ENCODE assay signal across 8 cellular contexts in genomic region chr11:18731949-18732821, GRCh38. TPM values are rescaled to one million over a fixed set of nuclear protein-coding genes. Genes with fewer than 3 reads are reported as not detected.
DNase-seq lines count a peak whose midpoint lies in the region; ATAC-seq, FAIRE-seq and TF ChIP-seq lines count a peak whose summit lies in the region.

No MANE protein-coding gene starts in this region.

- H3K79me2 ChIP-seq in HepG2 (ENCODE audit: insufficient read depth, low read length): no peaks in the 10 kb centered on the region

- H3K4me2 ChIP-seq in HepG2 (ENCODE audit: low read depth, low read length): no peak overlapping the region

- H3K27ac Mint-ChIP-seq in CD4-positive, CD25-positive, alpha-beta regulatory T cell: peak overlapping the region in 2 of 3 donors; percentile 30 to 32
- H3K27ac Mint-ChIP-seq in central memory CD8-positive, alpha-beta T cell (ENCODE audit: low read depth): no peak overlapping the region

- H3K27me3 Mint-ChIP-seq in CD4-positive, CD25-positive, alpha-beta regulatory T cell: peaks cover 4% of the 10 kb centered on the region
- peaks cover 17% of the 10 kb centered on the region for H3K27me3 Mint-ChIP-seq in central memory CD8-positive, alpha-beta T cell

- no peak for TF ChIP-seq EP300 in HepG2 (IDR thresholded peaks at IDR 0.05; ENCODE audit: low read depth in 2 of 2, low read length in 2 of 2)
- TF ChIP-seq EP300 in HepG2 (CRISPR knock-in tag; IDR thresholded peaks at IDR 0.05; ENCODE audit: borderline replicate concordance): no peak

- intact Hi-C loops in HepG2 (cut with micrococcal nuclease; ENCODE audit: unreplicated experiment): loop anchor here (1.0 to 5.0 kb wide), 2 partner anchors 65 to 192 kb away; no protein-coding TSS in a partner anchor

- in situ Hi-C loops in HepG2 (cut with HindIII; ENCODE audit: extremely low pct_ligation_motif_present, low pct_unique_long_range_greater_than_20kb): loop anchor here (10.0 kb wide), 2 partner anchors 187 to 617 kb away; no protein-coding TSS in a partner anchor

- TF ChIP-seq RAD21 in HepG2 (CRISPR knock-in tag; IDR thresholded peaks at IDR 0.05): no peak

- H3K27me3 ChIP-seq in CD4-positive, CD25-positive, alpha-beta regulatory T cell (ENCODE audit: control insufficient read depth, insufficient read depth, low read length): no peaks in the 10 kb centered on the region
- peaks cover 6 to 48% of the 10 kb centered on the region in 2 experiments; a peak in 3 of 5 replicates for H3K27me3 ChIP-seq in HepG2 (ENCODE audit: control insufficient read depth in 1 of 2, insufficient read depth in 2 of 2, low read length in 2 of 2)

- TF ChIP-seq CTCF in HepG2 (CRISPR knock-in tag; IDR thresholded peaks at IDR 0.05): peak; percentile 83

- peak; percentile 45 to 61 (median 55) for DNase-seq in CD4-positive, CD25-positive, alpha-beta regulatory T cell
- peak; percentile 37 for DNase-seq in M059J (ENCODE audit: low read depth)
- DNase-seq in central memory CD8-positive, alpha-beta T cell (ENCODE audit: low spot score in 2 of 2): peak; percentile 52 to 57
- DNase-seq in HepG2 (ENCODE audit: low spot score): no peak
- DNase-seq in stimulated activated CD8-positive, alpha-beta memory T cell treated with anti-CD3 and anti-CD28 coated beads, Interleukin-12 subunit alpha, Interleukin-12 subunit beta, amount 100 ng/mL, for 1 hour (ENCODE audit: low read depth): peak; percentile 49

- peak; percentile 72 for ATAC-seq in CD4-positive, CD25-positive, alpha-beta regulatory T cell (ENCODE audit: low read depth in 2 of 2)
- peak; percentile 63 for ATAC-seq in GM19023 (IDR thresholded peaks at IDR 0.05; ENCODE audit: unreplicated experiment)
- ATAC-seq in activated CD4-positive, CD25-positive, alpha-beta regulatory T cell treated with anti-CD3 and anti-CD28 coated beads, Interleukin-2, amount 50 U/mL, for 24 hours: peak; percentile 62 to 66
- ATAC-seq in central memory CD8-positive, alpha-beta T cell (replicated peaks; ENCODE audit: extremely low read depth, poor library complexity, severe bottlenecking): peak; percentile 49
- ATAC-seq in HepG2: peak; percentile 64
- ATAC-seq in GM18870 (IDR thresholded peaks at IDR 0.05; ENCODE audit: unreplicated experiment): no peak

- H3K4me1 ChIP-seq in CD4-positive, CD25-positive, alpha-beta regulatory T cell (ENCODE audit: control insufficient read depth, insufficient read depth, low read length, poor library complexity, severe bottlenecking): no peaks in the 10 kb centered on the region
- no peaks in the 10 kb centered on the region for H3K4me1 ChIP-seq in HepG2 (ENCODE audit: insufficient read depth, low read length)

- POLR2A ChIA-PET in HepG2 (lab: Yijun Ruan, JAX): no interaction called here

- H3K4me3 Mint-ChIP-seq in CD4-positive, CD25-positive, alpha-beta regulatory T cell: no peak overlapping the region
- no peak overlapping the region for H3K4me3 Mint-ChIP-seq in central memory CD8-positive, alpha-beta T cell

- no peaks in the 10 kb centered on the region for H3K36me3 Mint-ChIP-seq in CD4-positive, CD25-positive, alpha-beta regulatory T cell
- H3K36me3 Mint-ChIP-seq in central memory CD8-positive, alpha-beta T cell (ENCODE audit: insufficient read depth): no peaks in the 10 kb centered on the region

- CTCF ChIA-PET in HepG2 (lab: Yijun Ruan, JAX; ENCODE audit: low intra/inter-chr PET ratio, low total read pairs): interaction anchor here (0.6 to 2.0 kb wide), 3 partner anchors 10 to 616 kb away, joined by 3 to 9 read pairs (median 3); no protein-coding TSS in a partner anchor

- H3K36me3 ChIP-seq in CD4-positive, CD25-positive, alpha-beta regulatory T cell (ENCODE audit: control insufficient read depth, insufficient read depth, low read length): no peaks in the 10 kb centered on the region
- H3K36me3 ChIP-seq in HepG2 (replicated peaks in 1 of 2; ENCODE audit: control insufficient read depth in 1 of 2, insufficient read depth in 2 of 2, low read length in 2 of 2): no peaks in the 10 kb centered on the region

- H3K9me3 ChIP-seq in CD4-positive, CD25-positive, alpha-beta regulatory T cell (ENCODE audit: control insufficient read depth in 2 of 2, low read length in 2 of 2): no peaks in the 10 kb centered on the region
- no peaks in the 10 kb centered on the region for H3K9me3 ChIP-seq in HepG2 (ENCODE audit: low read length)

- H3K9me3 Mint-ChIP-seq in CD4-positive, CD25-positive, alpha-beta regulatory T cell: no peaks in the 10 kb centered on the region
- no peaks in the 10 kb centered on the region for H3K9me3 Mint-ChIP-seq in central memory CD8-positive, alpha-beta T cell

- no peak for TF ChIP-seq POLR2A in HepG2 (IDR thresholded peaks at IDR 0.05; ENCODE audit: insufficient read depth in 1 of 2, low read depth in 2 of 2, low read length in 2 of 2)

- H3K9ac ChIP-seq in HepG2 (ENCODE audit: insufficient read depth, low read depth, low read length): no peak overlapping the region

- WGBS in HepG2 (ENCODE audit: low lambda C conversion rate): 27% methylated on average over 11 of the region's 11 CpGs

- H4K20me1 ChIP-seq in HepG2 (ENCODE audit: insufficient read depth, low read length): no peaks in the 10 kb centered on the region

- H2AFZ ChIP-seq in HepG2 (ENCODE audit: low read length): no peak overlapping the region

- FAIRE-seq in HepG2 (lab: Jason Lieb, UNC): peak; percentile 71

- no peak overlapping the region for H3K27ac ChIP-seq in CD4-positive, CD25-positive, alpha-beta regulatory T cell (ENCODE audit: insufficient read depth, low read length, poor library complexity, severe bottlenecking)
- H3K27ac ChIP-seq in HepG2 (ENCODE audit: extremely low read length, insufficient read depth, low read length): no peak overlapping the region

- H3K4me1 Mint-ChIP-seq in CD4-positive, CD25-positive, alpha-beta regulatory T cell: peaks cover 0 to 13% (median 4%) of the 10 kb centered on the region in 4 donors
- peaks cover 11% of the 10 kb centered on the region for H3K4me1 Mint-ChIP-seq in central memory CD8-positive, alpha-beta T cell

- no peak overlapping the region for H3K4me3 ChIP-seq in CD4-positive, CD25-positive, alpha-beta regulatory T cell (ENCODE audit: low read depth, low read length)
- H3K4me3 ChIP-seq in HepG2 (replicated peaks in 1 of 3; ENCODE audit: insufficient read depth in 1 of 3, low read depth in 2 of 3, low read length in 3 of 3): no peak overlapping the region

- BruUV-seq in HepG2 (replicated peaks; lab: Mats Ljungman, UMichigan): no TSS peak

RNA-seq across cellular contexts. Expression of gene IGSF22, which starts 6.2 kb away (rescaled TPM):
- 2.1 TPM for total RNA-seq in CD4-positive, CD25-positive, alpha-beta regulatory T cell
- polyA plus RNA-seq in CD4-positive, CD25-positive, alpha-beta regulatory T cell: 1 to 10 TPM; 2.4 to 6.2 (median 3.4) TPM
- total RNA-seq in M059J (2014; rRNA removed; shearing (Covaris generic)): not detected in 2 replicates
- not detected in 2 replicates for total RNA-seq in HepG2 (2016; rRNA removed; fragmentation: Illumina TruSeq; extraction: Trizol)
- total RNA-seq in HepG2 (2016; cell fraction: cytosol; rRNA removed; fragmentation: Illumina TruSeq; extraction: Trizol; ENCODE audit: low read depth): not detected in 2 replicates
- not detected in 2 replicates for total RNA-seq in HepG2 (2016; cell fraction: insoluble cytoplasmic fraction; rRNA removed; fragmentation: Illumina TruSeq; extraction: Trizol)
- total RNA-seq in HepG2 (2016; cell fraction: membrane; rRNA removed; fragmentation: Illumina TruSeq; extraction: Trizol): not detected in 2 replicates
- total RNA-seq in HepG2 (2016; cell fraction: nucleus; rRNA removed; fragmentation: Illumina TruSeq; extraction: Trizol): not detected in 2 replicates
- not detected in 2 replicates for polyA plus RNA-seq in HepG2 (2011; rRNA removed)
- not detected in 2 replicates for polyA plus RNA-seq in HepG2 (2011; cell fraction: cytosol; rRNA removed)
- not detected in 2 replicates for polyA plus RNA-seq in HepG2 (2011; cell fraction: nucleus; rRNA removed)
- not detected in 2 replicates for polyA plus RNA-seq in HepG2 (2012)
- polyA plus RNA-seq in HepG2 (2016; cell fraction: cytosol; fragmentation: Illumina TruSeq; extraction: Trizol; ENCODE audit: low read depth): not detected in 2 replicates
- not detected in 2 replicates for polyA plus RNA-seq in HepG2 (2016; cell fraction: insoluble cytoplasmic fraction; fragmentation: Illumina TruSeq; extraction: Trizol; ENCODE audit: low read depth)
- polyA plus RNA-seq in HepG2 (2016; cell fraction: membrane; fragmentation: Illumina TruSeq; extraction: Trizol; ENCODE audit: low read depth): not detected in 2 replicates
- polyA plus RNA-seq in HepG2 (2016; cell fraction: nucleus; fragmentation: Illumina TruSeq; extraction: Trizol; ENCODE audit: insufficient read depth, low read depth): not detected in 2 replicates
- polyA minus RNA-seq in HepG2 (2011; rRNA and poly(A)+ RNA removed; ENCODE audit: low replicate concordance): not detected in 2 replicates
- not detected in 2 replicates for polyA minus RNA-seq in HepG2 (2011; cell fraction: cytosol; rRNA and poly(A)+ RNA removed)
- not detected in 2 replicates for polyA minus RNA-seq in HepG2 (2011; cell fraction: nucleus; rRNA and poly(A)+ RNA removed)

RNA-seq across cellular contexts. Expression of gene TMEM86A, which starts 33.6 kb away (rescaled TPM):
- total RNA-seq in CD4-positive, CD25-positive, alpha-beta regulatory T cell: 4.8 TPM
- polyA plus RNA-seq in CD4-positive, CD25-positive, alpha-beta regulatory T cell: 1 to 10 TPM in 3 of 4 donors, under 1 TPM in 1; 1.00 to 2.2 (median 1.2) TPM
- total RNA-seq in M059J (2014; rRNA removed; shearing (Covaris generic)): 0.94 and 1.1 TPM in 2 replicates
- total RNA-seq in HepG2 (2016; rRNA removed; fragmentation: Illumina TruSeq; extraction: Trizol): 0.07 TPM in 1 of 2 replicates, not detected in the other
- total RNA-seq in HepG2 (2016; cell fraction: cytosol; rRNA removed; fragmentation: Illumina TruSeq; extraction: Trizol; ENCODE audit: low read depth): not detected in 2 replicates
- 0.28 TPM in 1 of 2 replicates, not detected in the other for total RNA-seq in HepG2 (2016; cell fraction: insoluble cytoplasmic fraction; rRNA removed; fragmentation: Illumina TruSeq; extraction: Trizol)
- total RNA-seq in HepG2 (2016; cell fraction: membrane; rRNA removed; fragmentation: Illumina TruSeq; extraction: Trizol): not detected in 2 replicates
- 0.16 and 0.47 TPM in 2 replicates for total RNA-seq in HepG2 (2016; cell fraction: nucleus; rRNA removed; fragmentation: Illumina TruSeq; extraction: Trizol)
- polyA plus RNA-seq in HepG2 (2011; rRNA removed): 0.03 and 0.04 TPM in 2 replicates
- 0.03 and 0.06 TPM in 2 replicates for polyA plus RNA-seq in HepG2 (2011; cell fraction: cytosol; rRNA removed)
- 0.10 and 0.32 TPM in 2 replicates for polyA plus RNA-seq in HepG2 (2011; cell fraction: nucleus; rRNA removed)
- polyA plus RNA-seq in HepG2 (2012): 0.04 TPM in 1 of 2 replicates, not detected in the other
- not detected in 2 replicates for polyA plus RNA-seq in HepG2 (2016; cell fraction: cytosol; fragmentation: Illumina TruSeq; extraction: Trizol; ENCODE audit: low read depth)
- not detected in 2 replicates for polyA plus RNA-seq in HepG2 (2016; cell fraction: insoluble cytoplasmic fraction; fragmentation: Illumina TruSeq; extraction: Trizol; ENCODE audit: low read depth)
- polyA plus RNA-seq in HepG2 (2016; cell fraction: membrane; fragmentation: Illumina TruSeq; extraction: Trizol; ENCODE audit: low read depth): not detected in 2 replicates
- 0.16 TPM in 1 of 2 replicates, not detected in the other for polyA plus RNA-seq in HepG2 (2016; cell fraction: nucleus; fragmentation: Illumina TruSeq; extraction: Trizol; ENCODE audit: insufficient read depth, low read depth)
- 0.54 and 1.2 TPM in 2 replicates for polyA minus RNA-seq in HepG2 (2011; rRNA and poly(A)+ RNA removed; ENCODE audit: low replicate concordance)
- not detected in 2 replicates for polyA minus RNA-seq in HepG2 (2011; cell fraction: cytosol; rRNA and poly(A)+ RNA removed)
- 0.12 and 0.26 TPM in 2 replicates for polyA minus RNA-seq in HepG2 (2011; cell fraction: nucleus; rRNA and poly(A)+ RNA removed)

RNA-seq across cellular contexts. Expression of gene PTPN5, which starts 59.4 kb away (rescaled TPM):
- total RNA-seq in CD4-positive, CD25-positive, alpha-beta regulatory T cell: not detected
- not detected for polyA plus RNA-seq in CD4-positive, CD25-positive, alpha-beta regulatory T cell
- not detected in 2 replicates for total RNA-seq in M059J (2014; rRNA removed; shearing (Covaris generic))
- total RNA-seq in HepG2 (2016; rRNA removed; fragmentation: Illumina TruSeq; extraction: Trizol): not detected in 2 replicates
- not detected in 2 replicates for total RNA-seq in HepG2 (2016; cell fraction: cytosol; rRNA removed; fragmentation: Illumina TruSeq; extraction: Trizol; ENCODE audit: low read depth)
- total RNA-seq in HepG2 (2016; cell fraction: insoluble cytoplasmic fraction; rRNA removed; fragmentation: Illumina TruSeq; extraction: Trizol): not detected in 2 replicates
- total RNA-seq in HepG2 (2016; cell fraction: membrane; rRNA removed; fragmentation: Illumina TruSeq; extraction: Trizol): not detected in 2 replicates
- not detected in 2 replicates for total RNA-seq in HepG2 (2016; cell fraction: nucleus; rRNA removed; fragmentation: Illumina TruSeq; extraction: Trizol)
- not detected in 2 replicates for polyA plus RNA-seq in HepG2 (2011; rRNA removed)
- not detected in 2 replicates for polyA plus RNA-seq in HepG2 (2011; cell fraction: cytosol; rRNA removed)
- polyA plus RNA-seq in HepG2 (2011; cell fraction: nucleus; rRNA removed): not detected in 2 replicates
- polyA plus RNA-seq in HepG2 (2012): not detected in 2 replicates
- polyA plus RNA-seq in HepG2 (2016; cell fraction: cytosol; fragmentation: Illumina TruSeq; extraction: Trizol; ENCODE audit: low read depth): not detected in 2 replicates
- polyA plus RNA-seq in HepG2 (2016; cell fraction: insoluble cytoplasmic fraction; fragmentation: Illumina TruSeq; extraction: Trizol; ENCODE audit: low read depth): not detected in 2 replicates
- not detected in 2 replicates for polyA plus RNA-seq in HepG2 (2016; cell fraction: membrane; fragmentation: Illumina TruSeq; extraction: Trizol; ENCODE audit: low read depth)
- polyA plus RNA-seq in HepG2 (2016; cell fraction: nucleus; fragmentation: Illumina TruSeq; extraction: Trizol; ENCODE audit: insufficient read depth, low read depth): not detected in 2 replicates
- polyA minus RNA-seq in HepG2 (2011; rRNA and poly(A)+ RNA removed; ENCODE audit: low replicate concordance): not detected in 2 replicates
- not detected in 2 replicates for polyA minus RNA-seq in HepG2 (2011; cell fraction: cytosol; rRNA and poly(A)+ RNA removed)
- not detected in 2 replicates for polyA minus RNA-seq in HepG2 (2011; cell fraction: nucleus; rRNA and poly(A)+ RNA removed)
